12 cellular contexts compared by ENCODE assay signal in genomic region chr12:41967668-41968649, GRCh38.
DNase-seq lines count a peak whose midpoint lies in the region; ATAC-seq, FAIRE-seq and TF ChIP-seq lines count a peak whose summit lies in the region.
"Had no signal": no experiment of that assay in that cellular context is flagged by ENCODE, and none has a peak within 500 bp of the region (broad histone marks: within the 10 kb centered on the region; RNA-seq: fewer than 3 reads in every experiment).

No MANE protein-coding gene starts in this region.

- no peak overlapping the region for H2BK20ac ChIP-seq in H1 (ENCODE audit: low read length)

- no peaks in the 10 kb centered on the region for H3K27me3 Mint-ChIP-seq in neural crest cell (ENCODE audit: low read depth)

- H3K9me3 Mint-ChIP-seq in neural crest cell, result no peaks in the 10 kb centered on the region

- H3K36me3 ChIP-seq in HAP-1 (replicated peaks), result no peaks in the 10 kb centered on the region
- H3K36me3 ChIP-seq in H1 (ENCODE audit: control insufficient read depth in 2 of 4, insufficient read depth in 4 of 4, low read length in 3 of 4), result no peaks in the 10 kb centered on the region
- H3K36me3 ChIP-seq in mucosa of descending colon (ENCODE audit: low read depth), result no peaks in the 10 kb centered on the region
- H3K36me3 ChIP-seq: MG63, transverse colon had no signal

- H4K20me1 ChIP-seq in H1 (replicated peaks in 1 of 2; ENCODE audit: control insufficient read depth in 1 of 2, insufficient read depth in 2 of 2, low read length in 2 of 2), result no peaks in the 10 kb centered on the region

- H2BK12ac ChIP-seq in H1 (ENCODE audit: low read depth, low read length), result no peak overlapping the region

- no peaks in the 10 kb centered on the region for H3K23me2 ChIP-seq in H1 (ENCODE audit: low read depth, low read length)

- H3K4me1 Mint-ChIP-seq in neural crest cell, result peaks cover 30% of the 10 kb centered on the region

- H3K18ac ChIP-seq in H1 (ENCODE audit: extremely low read depth, low read length), result no peak overlapping the region

- H4K5ac ChIP-seq in H1 (ENCODE audit: insufficient read length, low read depth, low read length), result no peak overlapping the region

- no peak overlapping the region for H2BK120ac ChIP-seq in H1 (replicated peaks; ENCODE audit: low read depth, low read length)

- H3K27me3 ChIP-seq in HAP-1 (ENCODE audit: low read depth) (no peaks in the 10 kb centered on the region), H1 (replicated peaks in 1 of 4; ENCODE audit: control insufficient read depth in 3 of 4, extremely low read depth in 1 of 4, insufficient read depth in 3 of 4, low read length in 3 of 4) (no peaks in the 10 kb centered on the region)
- H3K27me3 ChIP-seq: MG63, transverse colon had no signal

- no peak overlapping the region for H3K4ac ChIP-seq in H1 (replicated peaks; ENCODE audit: insufficient read length, low read depth, low read length)

- H3K9ac ChIP-seq in H1 (replicated peaks in 1 of 4; ENCODE audit: extremely low read depth in 1 of 4, low read depth in 3 of 4, low read length in 3 of 4), result no peak overlapping the region

- H3K9me3 ChIP-seq in HAP-1 (no peaks in the 10 kb centered on the region), H1 (ENCODE audit: insufficient read depth in 2 of 2, low read depth in 1 of 2, low read length in 1 of 2) (no peaks in the 10 kb centered on the region), mucosa of descending colon (no peaks in the 10 kb centered on the region)
- H3K9me3 ChIP-seq: MG63, transverse colon had no signal

- 0 out of 4 replicates have a peak, but pooled peaks of 1 of the 2 experiments have one; percentile 11 for TF ChIP-seq RAD21 in H1 (IDR thresholded peaks at IDR 0.05 in 1 of 2, conservative IDR thresholded peaks at IDR 0.05 in 1 of 2; ENCODE audit: low read depth in 2 of 2, low read length in 2 of 2)

- no peak overlapping the region for H3K56ac ChIP-seq in H1 (replicated peaks; ENCODE audit: insufficient read length, low read depth, low read length)

- no peak overlapping the region for H3K14ac ChIP-seq in H1 (ENCODE audit: insufficient read length)

- H3K4me1 ChIP-seq in HAP-1 (peaks cover 8% of the 10 kb centered on the region), H1 (replicated peaks in 1 of 4; ENCODE audit: control insufficient read depth in 3 of 4, insufficient read depth in 4 of 4, low read length in 3 of 4) (peaks cover 1 to 12% (median 4%) of the 10 kb centered on the region in 4 experiments; a peak in 5 of 7 replicates), mucosa of descending colon (ENCODE audit: low read depth) (no peaks in the 10 kb centered on the region)

- 47% methylated on average over 14 of the region's 14 CpGs; no CpG with 5 or more reads in 1 of the 2 experiments for WGBS in H1 (ENCODE audit: extremely low coverage in 1 of 2, insufficient coverage in 1 of 2, insufficient read length in 1 of 2, insufficient replicate concordance in 2 of 2, low coverage in 1 of 2, low lambda C conversion rate in 2 of 2, missing lambda C conversion rate in 1 of 2), 2 experiments

- DNase-seq in HAP-1 (ENCODE audit: low spot score in 2 of 2) (peak; percentile 57 to 70), NCI-H226 (peak; percentile 89), H1 (ENCODE audit: low read depth in 1 of 2, low spot score in 2 of 2) (peak; percentile 45 to 58), neural crest cell (ENCODE audit: low read depth, low spot score) (peak; percentile 3), mucosa of descending colon (no peak)
- no peak for DNase-seq in activated CD4-positive, CD25-positive, alpha-beta regulatory T cell (lab: John Stamatoyannopoulos, UW)
- DNase-seq: activated naive CD4-positive, alpha-beta T cell treated with anti-CD3 and anti-CD28 coated beads, Interleukin-2, amount 50 U/mL, for 16 hours; MG63; Right ventricle myocardium superior; transverse colon had no signal

- no peaks in the 10 kb centered on the region for H3K36me3 Mint-ChIP-seq in neural crest cell (ENCODE audit: low read depth)

- H2BK15ac ChIP-seq in H1 (ENCODE audit: low read length), result no peak overlapping the region

- TF ChIP-seq CTCF in H1 (IDR thresholded peaks at IDR 0.05; ENCODE audit: control extremely low read depth in 1 of 3, insufficient read depth in 1 of 3, low read depth in 1 of 3, low read length in 3 of 3), result no peak
- TF ChIP-seq CTCF in neural crest cell (conservative IDR thresholded peaks at IDR 0.05), result no peak
- TF ChIP-seq CTCF in mucosa of descending colon (IDR thresholded peaks at IDR 0.05), result no peak

- no peak overlapping the region for H3K4me3 Mint-ChIP-seq in neural crest cell

- intact Hi-C loops in mucosa of descending colon (cut with DNase I, micrococcal nuclease), result no loop called here

- in situ Hi-C loops in HAP-1 (cut with MboI; ENCODE audit: low sequenced_read_pairs), result no loop called here

- TF ChIP-seq POLR2A in H1 (IDR thresholded peaks at IDR 0.05; ENCODE audit: control extremely low read depth in 1 of 2, low read depth in 2 of 2, low read length in 2 of 2), result no peak

- ATAC-seq in mucosa of descending colon (no peak), HG03354 (IDR thresholded peaks at IDR 0.05; ENCODE audit: poor library complexity, severe bottlenecking, unreplicated experiment) (no peak), GM21360 (IDR thresholded peaks at IDR 0.05; ENCODE audit: unreplicated experiment) (no peak)

- peak overlapping the region; percentile 69 for H3K27ac Mint-ChIP-seq in neural crest cell (ENCODE audit: unreplicated experiment)

- H3K79me1 ChIP-seq in H1 (ENCODE audit: low read depth, low read length), result no peaks in the 10 kb centered on the region

- H4K8ac ChIP-seq in H1 (ENCODE audit: extremely low read depth, insufficient read depth, low read length), result no peak overlapping the region

- peak overlapping the region; percentile 11 to 34; a peak in 2 of 4 replicates for H3K4me2 ChIP-seq in H1 (ENCODE audit: insufficient read depth in 1 of 2, low read depth in 2 of 2, low read length in 2 of 2)

- no peak for TF ChIP-seq EP300 in H1 (IDR thresholded peaks at IDR 0.05; ENCODE audit: borderline replicate concordance in 1 of 2, low read depth in 2 of 2, low read length in 2 of 2)

- H4K91ac ChIP-seq in H1 (replicated peaks; ENCODE audit: insufficient read length, low read length), result no peak overlapping the region

- POLR2A ChIA-PET in H1 (lab: Charles Lee; ENCODE audit: partially characterized antibody), result interaction anchor here (0.8 kb wide), 1 partner anchor 34 kb away, joined by 3 read pairs; no protein-coding TSS in a partner anchor

- H2AFZ ChIP-seq in H1 (ENCODE audit: low read length), result no peak overlapping the region

- FAIRE-seq in H1 (lab: Jason Lieb, UNC), result no peak

- no peak overlapping the region for H2AK5ac ChIP-seq in H1 (ENCODE audit: low read depth, low read length)

- H3K79me2 ChIP-seq in H1 (ENCODE audit: control insufficient read depth in 1 of 2, insufficient read depth in 2 of 2, low read length in 2 of 2), result no peaks in the 10 kb centered on the region

- H3K4me3 ChIP-seq in HAP-1, result no peak overlapping the region
- no peak overlapping the region for H3K4me3 ChIP-seq in H1 (ENCODE audit: extremely low read depth in 1 of 4, insufficient read depth in 2 of 4, low read depth in 3 of 4, low read length in 4 of 4)
- no peak overlapping the region for H3K4me3 ChIP-seq in mucosa of descending colon
- H3K4me3 ChIP-seq: MG63, transverse colon had no signal

- H2BK5ac ChIP-seq in H1 (ENCODE audit: low read depth, low read length), result no peak overlapping the region; the same call in 1 of the 2 replicates

- CTCF ChIA-PET in H1 (lab: Charles Lee; ENCODE audit: partially characterized antibody), result interaction anchor here (0.7 to 1.2 kb wide), 2 partner anchors 57 to 997 kb away, joined by 3 to 4 read pairs; no protein-coding TSS in a partner anchor

- H3K23ac ChIP-seq in H1 (ENCODE audit: insufficient read length), result no peak overlapping the region

- no peak overlapping the region for H3K27ac ChIP-seq in H1 (ENCODE audit: low read depth, low read length)
- H3K27ac ChIP-seq: transverse colon had no signal

TF ChIP-seq in H1, 55 proteins besides CTCF, POLR2A, EP300 and RAD21:
- TF ChIP-seq MAFK (IDR thresholded peaks at IDR 0.05; ENCODE audit: low read depth, low read length) (peak; percentile 37; the same call in 1 of the 2 replicates), EGR1 (IDR thresholded peaks at IDR 0.05; ENCODE audit: borderline replicate concordance, low read depth, low read length) (no peak), NANOG (IDR thresholded peaks at IDR 0.05; ENCODE audit: insufficient read depth, low read depth, low read length, poor library complexity, severe bottlenecking) (peak; percentile 53)
TF ChIP-seq in H1: peak in this region for 2.

Comparison
In these comparisons a context has a peak if more than half of its experiments do, and no peak if none do; other contexts are left out.
1. DNase-seq: peak in HAP-1 (2 of 2), NCI-H226 (single experiment), H1 (2 of 2) and neural crest cell (single experiment); none in activated CD4-positive, CD25-positive, alpha-beta regulatory T cell (0 of 4) and mucosa of descending colon (0 of 3).